ENCODE assay signal across 7 cellular contexts in the genomic region with DNA sequence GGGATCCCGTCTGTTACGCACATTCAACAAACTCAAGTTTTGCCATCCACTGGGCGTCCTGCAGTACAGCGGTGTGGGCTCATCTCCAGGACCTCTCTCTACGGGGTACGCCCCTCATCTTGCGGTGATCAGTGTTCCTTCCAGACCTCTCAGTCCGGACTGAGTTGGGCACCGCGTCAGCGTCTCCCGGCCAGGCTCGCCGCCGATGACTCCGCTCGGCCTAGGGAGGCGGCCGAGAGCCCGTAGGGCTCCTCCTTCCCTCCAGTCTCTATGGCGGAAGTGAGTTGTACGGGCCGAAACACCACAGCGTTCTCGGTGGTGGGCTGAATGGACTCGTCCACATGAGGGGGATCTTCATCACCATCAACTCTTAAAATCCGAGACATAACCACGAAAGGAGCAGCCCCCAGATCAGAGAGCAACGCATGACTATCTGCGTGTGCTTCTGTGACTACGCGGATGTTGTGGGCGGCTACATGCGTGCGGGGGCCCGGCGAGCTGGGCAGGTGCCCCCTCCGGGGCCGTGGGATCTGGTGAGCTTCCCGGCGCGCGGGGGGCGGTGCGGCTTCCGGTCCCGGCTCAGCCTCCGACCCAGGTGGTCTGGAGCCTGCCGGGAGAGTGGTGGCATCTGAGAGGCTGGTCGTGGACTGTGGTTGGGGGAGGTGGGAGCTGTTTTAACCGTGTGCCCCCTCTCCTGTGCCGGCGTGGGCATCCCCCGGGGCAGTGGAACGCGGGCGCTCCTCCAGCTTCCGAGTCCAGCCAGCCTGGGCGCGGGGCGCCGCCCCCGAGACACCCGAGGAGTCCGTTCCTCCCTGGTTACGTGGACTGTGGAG. TPM values are rescaled to one million over a fixed set of nuclear protein-coding genes. Genes with fewer than 3 reads are reported as not detected.
A peak's percentile ranks its signal among the peaks of the same experiment; 100 is the strongest.
DNase-seq lines count a peak whose midpoint lies in the region; ATAC-seq, FAIRE-seq and TF ChIP-seq lines count a peak whose summit lies in the region.

A gene with protein sequence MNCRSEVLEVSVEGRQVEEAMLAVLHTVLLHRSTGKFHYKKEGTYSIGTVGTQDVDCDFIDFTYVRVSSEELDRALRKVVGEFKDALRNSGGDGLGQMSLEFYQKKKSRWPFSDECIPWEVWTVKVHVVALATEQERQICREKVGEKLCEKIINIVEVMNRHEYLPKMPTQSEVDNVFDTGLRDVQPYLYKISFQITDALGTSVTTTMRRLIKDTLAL (plus strand): TSS at position 569 of the 833 bp plus-strand sequence. CDS start 3,673 bp downstream, outside the sequence.

- H3K4me3 Mint-ChIP-seq in T-helper 2 cell treated with Interferon-gamma antibody and Interleukin-4, amounts not matched to agents 5 μg/mL and 100 μg/mL, for 36 hours = peak within 1 kb of the TSS; percentile 98
- H3K4me3 Mint-ChIP-seq in astrocyte (ENCODE audit: unreplicated experiment) = peak within 1 kb of the TSS; percentile 94

- peak within 1 kb of the TSS; percentile 93 for H3K4me2 ChIP-seq in astrocyte (ENCODE audit: low read length)

- peaks cover 49% of the 10 kb centered on the region for H3K79me2 ChIP-seq in astrocyte (ENCODE audit: insufficient read depth, low read length)

- no peaks in the 10 kb centered on the region for H3K9me3 ChIP-seq in astrocyte (ENCODE audit: insufficient read depth, low read depth, low read length)

- peak; percentile 71 for TF ChIP-seq CTCF in astrocyte (IDR thresholded peaks at IDR 0.05; ENCODE audit: insufficient read depth, low read depth, low read length)

- TF ChIP-seq POLR2A in GM18505 (IDR thresholded peaks at IDR 0.05; ENCODE audit: borderline replicate concordance, extremely low read depth, insufficient read depth, insufficient read length) = peak; percentile 86

- H4K20me1 ChIP-seq in astrocyte (ENCODE audit: insufficient read depth, low read length) = peaks cover 45% of the 10 kb centered on the region

- peak; percentile 92 for ATAC-seq in GM18505 (IDR thresholded peaks at IDR 0.05; ENCODE audit: unreplicated experiment)
- peak; percentile 96 for ATAC-seq in HG02973 (IDR thresholded peaks at IDR 0.05; ENCODE audit: unreplicated experiment)

- peaks cover 15% of the 10 kb centered on the region for H3K4me1 ChIP-seq in astrocyte (ENCODE audit: insufficient read depth, low read length)
- peaks cover 9% of the 10 kb centered on the region for H3K4me1 ChIP-seq in rectal smooth muscle tissue (ENCODE audit: control insufficient read depth, insufficient read depth, low read length)

- H3K27me3 ChIP-seq in astrocyte (ENCODE audit: insufficient read depth, low read length) (no peaks in the 10 kb centered on the region), rectal smooth muscle tissue (ENCODE audit: control insufficient read depth, insufficient read depth, low read length) (no peaks in the 10 kb centered on the region)

- H3K27ac ChIP-seq in astrocyte (ENCODE audit: low read depth, low read length) = peak within 1 kb of the TSS; percentile 99
- peak within 1 kb of the TSS; percentile 88 for H3K27ac ChIP-seq in rectal smooth muscle tissue (ENCODE audit: low read depth, low read length)

- H3K36me3 ChIP-seq in astrocyte (ENCODE audit: insufficient read depth, low read length) (peaks cover 8% of the 10 kb centered on the region), rectal smooth muscle tissue (ENCODE audit: control insufficient read depth, insufficient read depth, low read length) (peaks cover 11% of the 10 kb centered on the region)

- H3K9ac ChIP-seq in astrocyte (ENCODE audit: low read length) (peak within 1 kb of the TSS; percentile 96), rectal smooth muscle tissue (ENCODE audit: low read length) (peak within 1 kb of the TSS; percentile 68)

- no peaks in the 10 kb centered on the region for H3K9me3 Mint-ChIP-seq in T-helper 2 cell treated with Interferon-gamma antibody and Interleukin-4, amounts not matched to agents 5 μg/mL and 100 μg/mL, for 36 hours
- H3K9me3 Mint-ChIP-seq in astrocyte (ENCODE audit: unreplicated experiment) = no peaks in the 10 kb centered on the region

- H2AFZ ChIP-seq in astrocyte (ENCODE audit: low read depth, low read length) = peak within 1 kb of the TSS; percentile 95

- peaks cover 24% of the 10 kb centered on the region for H3K36me3 Mint-ChIP-seq in T-helper 2 cell treated with Interferon-gamma antibody and Interleukin-4, amounts not matched to agents 5 μg/mL and 100 μg/mL, for 36 hours (ENCODE audit: low read depth)
- peaks cover 17% of the 10 kb centered on the region for H3K36me3 Mint-ChIP-seq in astrocyte (ENCODE audit: low read depth, unreplicated experiment)

- H3K4me3 ChIP-seq in astrocyte (ENCODE audit: insufficient read depth, low read depth, low read length) = peak within 1 kb of the TSS; percentile 87
- H3K4me3 ChIP-seq in rectal smooth muscle tissue (ENCODE audit: low read length) = peak within 1 kb of the TSS; percentile 94

- DNase-seq in NCI-H1930 (lab: John Stamatoyannopoulos, UW) (peak; percentile 73 to 91), astrocyte (ENCODE audit: low read depth) (peak; percentile 95), hepatic stellate cell (ENCODE audit: low spot score) (peak; percentile 94)
- DNase-seq in T-helper 2 cell treated with Interferon-gamma antibody and Interleukin-4, amounts not matched to agents 5 μg/mL and 100 μg/mL, for 36 hours (ENCODE audit: low spot score) = peak; percentile 88

- peak; percentile 64 for FAIRE-seq in astrocyte (lab: Jason Lieb, UNC)

- H3K27ac Mint-ChIP-seq in T-helper 2 cell treated with Interferon-gamma antibody and Interleukin-4, amounts not matched to agents 5 μg/mL and 100 μg/mL, for 36 hours = peak within 1 kb of the TSS; percentile 99
- H3K27ac Mint-ChIP-seq in astrocyte (ENCODE audit: unreplicated experiment) = peak within 1 kb of the TSS; percentile 97

- H3K27me3 Mint-ChIP-seq in T-helper 2 cell treated with Interferon-gamma antibody and Interleukin-4, amounts not matched to agents 5 μg/mL and 100 μg/mL, for 36 hours (ENCODE audit: low read depth) = no peaks in the 10 kb centered on the region
- H3K27me3 Mint-ChIP-seq in astrocyte (ENCODE audit: low read depth, unreplicated experiment) = peaks cover 15% of the 10 kb centered on the region

- H3K4me1 Mint-ChIP-seq in T-helper 2 cell treated with Interferon-gamma antibody and Interleukin-4, amounts not matched to agents 5 μg/mL and 100 μg/mL, for 36 hours (ENCODE audit: low read depth) = peaks cover 47% of the 10 kb centered on the region
- H3K4me1 Mint-ChIP-seq in astrocyte (ENCODE audit: low read depth, unreplicated experiment) = peaks cover 25% of the 10 kb centered on the region

RNA-seq across cellular contexts. Expression of the gene that starts here (rescaled TPM):
- 54.2 and 60.4 TPM in 2 replicates for total RNA-seq in astrocyte

Comparison
In these comparisons a context has a peak if more than half of its experiments do, and no peak if none do; other contexts are left out.
1. Peak in every context shown above with its lines: DNase-seq, ATAC-seq, H3K4me3 ChIP-seq and H3K27ac ChIP-seq.